Comparison of ENCODE assay signal across 18 cellular contexts in the genomic region with DNA sequence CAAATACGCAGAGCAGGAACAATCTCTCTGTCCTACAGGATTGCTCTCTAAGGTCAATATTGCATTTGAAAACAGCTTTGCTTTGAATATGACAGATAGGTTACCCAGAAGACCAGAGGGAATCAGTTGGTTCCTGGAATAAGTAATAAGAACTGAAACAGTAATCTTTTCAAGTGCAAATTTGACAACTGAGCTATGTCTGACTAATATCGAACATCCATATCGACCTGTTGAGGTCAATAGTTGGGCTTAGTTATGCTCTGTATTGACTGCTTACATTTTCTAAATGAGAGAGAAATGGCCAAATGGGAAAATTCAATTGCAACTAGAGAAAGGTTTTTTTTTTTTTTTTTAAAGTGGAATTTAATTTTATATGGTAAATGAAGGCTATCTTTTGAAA.
DNase-seq lines count a peak whose midpoint lies in the region; ATAC-seq and TF ChIP-seq lines count a peak whose summit lies in the region.
"Had no signal": no experiment of that assay in that cellular context is flagged by ENCODE, and none has a peak within 500 bp of the region (broad histone marks: within the 10 kb centered on the region; RNA-seq: fewer than 3 reads in every experiment).

No MANE protein-coding gene starts in this region.

- H4K20me1 ChIP-seq in hepatocyte (ENCODE audit: insufficient read depth, poor library complexity, severe bottlenecking): no peaks in the 10 kb centered on the region

- H3K9me3 ChIP-seq in hepatocyte (ENCODE audit: low read depth): no peaks in the 10 kb centered on the region
- H3K9me3 ChIP-seq: tibial artery had no signal

- no peak overlapping the region for H3K4me3 ChIP-seq in GM06990 (replicated peaks; ENCODE audit: low read depth, low read length)
- no peak overlapping the region for H3K4me3 ChIP-seq in hepatocyte
- H3K4me3 ChIP-seq: tibial artery had no signal

- H3K27ac ChIP-seq in hepatocyte: no peak overlapping the region
- H3K27ac ChIP-seq: tibial artery had no signal

- no peaks in the 10 kb centered on the region for H3K36me3 ChIP-seq in GM06990 (ENCODE audit: control insufficient read depth, insufficient read depth, low read length)
- H3K36me3 ChIP-seq in hepatocyte (replicated peaks; ENCODE audit: insufficient read depth, low read depth): no peaks in the 10 kb centered on the region
- H3K36me3 ChIP-seq: tibial artery had no signal

- H2AFZ ChIP-seq in hepatocyte: no peak overlapping the region

- H3K4me1 ChIP-seq in hepatocyte (ENCODE audit: insufficient read depth): no peaks in the 10 kb centered on the region
- H3K4me1 ChIP-seq: tibial artery had no signal

- WGBS in hepatocyte (ENCODE audit: low lambda C conversion rate, missing lambda C conversion rate): 92% methylated on average over 3 of the region's 3 CpGs

- H3K9me2 ChIP-seq in hepatocyte (replicated peaks; ENCODE audit: insufficient read depth): no peaks in the 10 kb centered on the region

- no peaks in the 10 kb centered on the region for H3K27me3 ChIP-seq in GM06990 (replicated peaks; ENCODE audit: control insufficient read depth, insufficient read depth, low read length)
- H3K27me3 ChIP-seq in hepatocyte: no peaks in the 10 kb centered on the region
- H3K27me3 ChIP-seq: tibial artery had no signal

- no peak overlapping the region for H3K4me2 ChIP-seq in hepatocyte

- TF ChIP-seq CTCF in GM06990 (IDR thresholded peaks at IDR 0.05; ENCODE audit: insufficient read depth, low read length, poor library complexity, severe bottlenecking) (no peak), hepatocyte (IDR thresholded peaks at IDR 0.05; ENCODE audit: poor library complexity) (no peak)

- ATAC-seq in GM18867 (IDR thresholded peaks at IDR 0.05; ENCODE audit: unreplicated experiment) (peak; percentile 70), GM21619 (IDR thresholded peaks at IDR 0.05; ENCODE audit: unreplicated experiment) (peak; percentile 76), HG03280 (IDR thresholded peaks at IDR 0.05; ENCODE audit: unreplicated experiment) (peak; percentile 73), HG02970 (IDR thresholded peaks at IDR 0.05; ENCODE audit: low FRiP score, unreplicated experiment) (no peak)
- ATAC-seq: right cardiac atrium; stimulated activated naive B cell treated with anti-CD40 and anti-IgM and Interleukin-4, amounts not matched to agents 10 μg/mL and 1 μg/mL and 100 μg/mL, for 72 hours had no signal

- no peaks in the 10 kb centered on the region for H3K79me2 ChIP-seq in hepatocyte

- peak; percentile 11 for DNase-seq in GM06990 (ENCODE audit: extremely low read depth, insufficient read length)
- no peak for DNase-seq in stimulated activated CD4-positive, alpha-beta T cell treated with anti-CD3 and anti-CD28 coated beads, Interleukin-4, amount 100 ng/mL, for 4 hours
- no peak for DNase-seq in hepatocyte (ENCODE audit: low spot score)
- no peak for DNase-seq in germinal center (ENCODE audit: low spot score)
- DNase-seq: activated CD4-positive, alpha-beta T cell treated with anti-CD3 and anti-CD28 coated beads, Interleukin-2, amount 10 ng/mL, durations not matched to agents 24 days and 14 days; activated naive CD4-positive, alpha-beta T cell; amniotic stem cell; DMS153; islet precursor cell; NCI-H1092; NCI-H510A; right cardiac atrium; stimulated activated naive B cell treated with anti-CD40 and anti-IgM and Interleukin-4, amounts not matched to agents 10 μg/mL and 1 μg/mL and 100 μg/mL, for 72 hours; tibial artery had no signal
